In the genomic region with DNA sequence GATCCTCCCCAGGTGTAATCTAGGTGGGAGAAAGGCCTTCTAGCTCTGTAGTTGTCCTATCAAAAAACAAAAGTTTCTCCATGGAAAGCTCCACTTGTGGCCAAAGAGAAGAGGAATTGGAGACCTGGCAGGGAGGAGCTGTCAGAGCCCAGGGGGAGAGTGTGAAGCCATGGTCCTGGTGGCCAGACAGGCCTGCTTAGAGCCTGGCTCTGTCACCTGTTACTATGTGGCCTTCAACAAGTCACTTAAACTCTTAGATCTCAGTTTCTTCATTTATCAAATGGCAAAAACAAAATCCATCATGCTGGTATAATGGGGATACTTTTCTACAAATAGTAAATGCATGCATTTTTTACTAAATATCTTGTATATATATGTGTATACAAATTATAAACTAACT, we compare ENCODE assay signal across 32 cellular contexts.
"Had no signal": no experiment of that assay in that cellular context is flagged by ENCODE, and none has a peak within 500 bp of the region (broad histone marks: within the 10 kb centered on the region; RNA-seq: fewer than 3 reads in every experiment).

No MANE protein-coding gene starts in this region.

- ATAC-seq: activated naive CD4-positive, alpha-beta T cell treated with anti-CD3 and anti-CD28 coated beads, Interleukin-2, amount 50 U/mL, for 72 hours; activated T-helper 17 cell treated with anti-CD3 and anti-CD28 coated beads, Interleukin-2, amount 50 U/mL, for 72 hours; effector memory CD8-positive, alpha-beta T cell; gastroesophageal sphincter; natural killer cell; psoas muscle; stimulated activated memory B cell treated with anti-CD40 and anti-IgM and Interleukin-4, amounts not matched to agents 10 μg/mL and 1 μg/mL and 100 μg/mL, for 72 hours; stimulated activated naive CD8-positive, alpha-beta T cell treated with anti-CD3 and anti-CD28 coated beads, Interleukin-15, amount 100 ng/mL, for 72 hours had no signal

- H3K4me2 ChIP-seq: hepatocyte, neural progenitor cell, smooth muscle cell had no signal

- H3K4me1 ChIP-seq: ascending aorta, gastroesophageal sphincter, left ventricle myocardium inferior, parathyroid adenoma, psoas muscle, uterus had no signal

- H3K27me3 Mint-ChIP-seq: activated CD4-positive, alpha-beta memory T cell treated with anti-CD3 and anti-CD28 coated beads for 36 hours; activated T-helper 17 cell treated with anti-CD3 and anti-CD28 coated beads, Interleukin-2, amount 50 U/mL, for 72 hours; effector memory CD8-positive, alpha-beta T cell; stimulated activated memory B cell treated with anti-CD40 and anti-IgM and Interleukin-4, amounts not matched to agents 10 μg/mL and 1 μg/mL and 100 μg/mL, for 72 hours; stimulated activated naive CD8-positive, alpha-beta T cell treated with anti-CD3 and anti-CD28 coated beads, Interleukin-15, amount 100 ng/mL, for 72 hours; type B pancreatic cell had no signal

- DNase-seq: activated CD4-positive, alpha-beta memory T cell treated with anti-CD3 and anti-CD28 coated beads for 36 hours; activated CD4-positive, alpha-beta T cell treated with anti-CD3 and anti-CD28 coated beads for 4 hours; activated CD8-positive, alpha-beta memory T cell treated with anti-CD3 and anti-CD28 coated beads, Interleukin-2, amount 50 U/mL, for 4 hours; activated gamma-delta T cell treated with Interleukin-2 at 50 U/mL for 16 hours; activated T-cell treated with anti-CD3 and anti-CD28 coated beads, Interleukin-2, amount 50 U/mL, for 1 hour; cortex of kidney; effector memory CD8-positive, alpha-beta T cell; islet precursor cell; left ventricle myocardium inferior; midbrain; natural killer cell; occipital lobe; psoas muscle; stimulated activated CD4-positive, alpha-beta T cell treated with anti-CD3 and anti-CD28 coated beads, Interleukin-1b, Interleukin-23, amount 100 ng/mL, for 48 hours; stimulated activated CD4-positive, alpha-beta T cell treated with anti-CD3 and anti-CD28 coated beads, Interleukin-4, amount 100 ng/mL, for 4 hours; stimulated activated CD8-positive, alpha-beta memory T cell treated with anti-CD3 and anti-CD28 coated beads, Interleukin-4, amount 100 ng/mL, for 48 hours; stimulated activated naive CD8-positive, alpha-beta T cell treated with anti-CD3 and anti-CD28 coated beads, Interleukin-15, amount 100 ng/mL, for 72 hours; substantia nigra; T-helper 9 cell; uterus had no signal

- H3K27ac Mint-ChIP-seq: activated CD4-positive, alpha-beta memory T cell treated with anti-CD3 and anti-CD28 coated beads for 36 hours; activated naive CD4-positive, alpha-beta T cell treated with anti-CD3 and anti-CD28 coated beads, Interleukin-2, amount 50 U/mL, for 72 hours; activated T-helper 17 cell treated with anti-CD3 and anti-CD28 coated beads, Interleukin-2, amount 50 U/mL, for 72 hours; brain; effector memory CD8-positive, alpha-beta T cell; natural killer cell; neural progenitor cell; stimulated activated memory B cell treated with anti-CD40 and anti-IgM and Interleukin-4, amounts not matched to agents 10 μg/mL and 1 μg/mL and 100 μg/mL, for 72 hours; stimulated activated naive CD8-positive, alpha-beta T cell treated with anti-CD3 and anti-CD28 coated beads, Interleukin-15, amount 100 ng/mL, for 72 hours; type B pancreatic cell had no signal

- H3K27me3 ChIP-seq: ascending aorta, gastroesophageal sphincter, hepatocyte, neural progenitor cell, uterus had no signal

- H3K4me3 ChIP-seq: ascending aorta, gastroesophageal sphincter, hepatocyte, left ventricle myocardium inferior, neural progenitor cell, psoas muscle, smooth muscle cell, uterus had no signal

- H3K9me3 Mint-ChIP-seq: activated CD4-positive, alpha-beta memory T cell treated with anti-CD3 and anti-CD28 coated beads for 36 hours; activated T-helper 17 cell treated with anti-CD3 and anti-CD28 coated beads, Interleukin-2, amount 50 U/mL, for 72 hours; brain; effector memory CD8-positive, alpha-beta T cell; natural killer cell; neural progenitor cell; type B pancreatic cell had no signal

- H2AFZ ChIP-seq: hepatocyte, neural progenitor cell, parathyroid adenoma had no signal

- H3K27ac ChIP-seq: ascending aorta, gastroesophageal sphincter, hepatocyte, left ventricle myocardium inferior, neural progenitor cell, parathyroid adenoma, psoas muscle, uterus, VCaP had no signal

- H3K36me3 ChIP-seq: ascending aorta, gastroesophageal sphincter, left ventricle myocardium inferior, neural progenitor cell, uterus had no signal

- H3K79me2 ChIP-seq: hepatocyte, parathyroid adenoma had no signal

- H3K4me3 Mint-ChIP-seq: activated CD4-positive, alpha-beta memory T cell treated with anti-CD3 and anti-CD28 coated beads for 36 hours; activated T-helper 17 cell treated with anti-CD3 and anti-CD28 coated beads, Interleukin-2, amount 50 U/mL, for 72 hours; brain; effector memory CD8-positive, alpha-beta T cell; natural killer cell; neural progenitor cell; stimulated activated memory B cell treated with anti-CD40 and anti-IgM and Interleukin-4, amounts not matched to agents 10 μg/mL and 1 μg/mL and 100 μg/mL, for 72 hours; stimulated activated naive CD8-positive, alpha-beta T cell treated with anti-CD3 and anti-CD28 coated beads, Interleukin-15, amount 100 ng/mL, for 72 hours; type B pancreatic cell had no signal

- H3K36me3 Mint-ChIP-seq: activated CD4-positive, alpha-beta memory T cell treated with anti-CD3 and anti-CD28 coated beads for 36 hours; activated naive CD4-positive, alpha-beta T cell treated with anti-CD3 and anti-CD28 coated beads, Interleukin-2, amount 50 U/mL, for 72 hours; brain; natural killer cell; neural progenitor cell; stimulated activated memory B cell treated with anti-CD40 and anti-IgM and Interleukin-4, amounts not matched to agents 10 μg/mL and 1 μg/mL and 100 μg/mL, for 72 hours; type B pancreatic cell had no signal
